Comparison of ENCODE assay signal across 8 cellular contexts in the genomic region with DNA sequence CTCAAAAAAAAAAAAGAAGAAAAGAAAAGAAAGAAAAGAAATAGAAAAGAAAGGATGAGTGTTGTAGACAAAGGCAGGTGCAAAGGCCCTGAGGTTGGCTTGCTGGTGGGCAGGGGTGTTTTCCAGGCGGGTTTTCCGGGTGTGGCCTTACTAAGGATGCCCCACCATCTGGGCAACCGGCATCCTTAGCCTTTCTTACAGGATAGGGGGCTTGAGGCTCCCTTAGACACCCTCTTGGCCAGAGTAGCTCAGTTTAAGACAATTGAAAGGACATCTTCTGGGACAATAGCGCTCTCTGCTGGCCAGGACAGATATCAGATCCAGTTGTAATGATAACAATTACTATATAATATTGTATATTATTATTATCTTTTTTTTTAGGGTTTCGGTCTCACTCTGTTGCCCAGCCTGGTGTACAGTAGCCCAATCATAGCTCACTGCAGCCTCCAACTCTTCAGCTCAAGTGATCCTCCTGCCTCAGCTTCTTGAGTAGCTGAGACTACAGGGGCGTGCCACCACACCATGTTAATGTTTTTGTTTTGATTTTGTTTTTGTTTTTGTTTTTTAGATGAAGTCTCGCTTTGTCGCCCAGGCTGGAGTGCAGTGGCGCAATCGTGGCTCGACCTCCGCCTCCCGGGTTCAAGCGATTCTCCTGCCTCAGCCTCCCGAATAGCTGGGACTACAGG. TPM values are rescaled to one million over a fixed set of nuclear protein-coding genes. Genes with fewer than 3 reads are reported as not detected.
DNase-seq lines count a peak whose midpoint lies in the region; ATAC-seq, FAIRE-seq and TF ChIP-seq lines count a peak whose summit lies in the region.

No MANE protein-coding gene starts in this region.

- DNase-seq in D721Med (ENCODE audit: insufficient read length, low spot score) (no peak), KBM-7 (peak; percentile 65), RWPE2 (ENCODE audit: low spot score) (no peak), left ventricle myocardium inferior (no peak), foreskin melanocyte (no peak)
- DNase-seq in activated effector memory CD4-positive, alpha-beta T cell treated with Interleukin-2 at 50 U/mL for 16 hours, result peak; percentile 38
- DNase-seq in stimulated activated CD4-positive, alpha-beta T cell treated with anti-CD3 and anti-CD28 coated beads, Interleukin-1b, Interleukin-23, amount 100 ng/mL, for 48 hours, result peak; percentile 69

- no peaks in the 10 kb centered on the region for H3K27me3 ChIP-seq in RWPE2 (ENCODE audit: insufficient read depth, poor library complexity, severe bottlenecking)
- no peaks in the 10 kb centered on the region for H3K27me3 ChIP-seq in left ventricle myocardium inferior (ENCODE audit: low read depth)

- intact Hi-C loops in left ventricle myocardium inferior (cut with micrococcal nuclease), result no loop called here

- ATAC-seq in RWPE2 (ENCODE audit: low read depth), result no peak
- ATAC-seq in HG02981 (IDR thresholded peaks at IDR 0.05; ENCODE audit: unreplicated experiment), result no peak

- H3K4me1 ChIP-seq in RWPE2 (ENCODE audit: insufficient read depth, poor library complexity, severe bottlenecking), result no peaks in the 10 kb centered on the region
- H3K4me1 ChIP-seq in left ventricle myocardium inferior, result peaks cover 33% of the 10 kb centered on the region

- H3K36me3 ChIP-seq in RWPE2 (ENCODE audit: low read depth) (peaks cover 9% of the 10 kb centered on the region), left ventricle myocardium inferior (peaks cover 5% of the 10 kb centered on the region)

- FAIRE-seq in D721Med (lab: Jason Lieb, UNC), result no peak

- H3K9me3 ChIP-seq in RWPE2 (ENCODE audit: severe bottlenecking), result no peaks in the 10 kb centered on the region
- H3K9me3 ChIP-seq in left ventricle myocardium inferior (replicated peaks), result no peaks in the 10 kb centered on the region

- H3K4me3 ChIP-seq in RWPE2 (ENCODE audit: severe bottlenecking), result no peak overlapping the region
- H3K4me3 ChIP-seq in left ventricle myocardium inferior, result no peak overlapping the region

- peak; percentile 52 for TF ChIP-seq CTCF in D721Med (IDR thresholded peaks at IDR 0.05; ENCODE audit: insufficient read depth, missing control alignments)
- TF ChIP-seq CTCF in RWPE2 (IDR thresholded peaks at IDR 0.05; ENCODE audit: poor library complexity, severe bottlenecking), result peak; percentile 76
- peak; percentile 65 for TF ChIP-seq CTCF in left ventricle myocardium inferior (IDR thresholded peaks at IDR 0.05; ENCODE audit: borderline replicate concordance)

- H3K27ac ChIP-seq in RWPE2 (ENCODE audit: poor library complexity, severe bottlenecking) (no peak overlapping the region), left ventricle myocardium inferior (replicated peaks) (no peak overlapping the region)

- in situ Hi-C loops in KBM-7 (cut with MboI; ENCODE audit: low pct_unique_long_range_greater_than_20kb, low sequenced_read_pairs), result no loop called here

RNA-seq across cellular contexts. Expression of gene QTRT1, which starts 1.4 kb away (rescaled TPM):
- 30.5 TPM for total RNA-seq in left ventricle myocardium inferior

RNA-seq across cellular contexts. Expression of gene DNM2, which starts 18.1 kb away (rescaled TPM):
- total RNA-seq in left ventricle myocardium inferior, result 156 TPM

RNA-seq across cellular contexts. Expression of gene ILF3, which starts 45.6 kb away (rescaled TPM):
- total RNA-seq in left ventricle myocardium inferior, result 106 TPM

Comparison
In these comparisons a context has a peak if more than half of its experiments do, and no peak if none do; other contexts are left out.
1. DNase-seq: peak in KBM-7 (single experiment), activated effector memory CD4-positive, alpha-beta T cell treated with Interleukin-2 at 50 U/mL for 16 hours (single experiment) and stimulated activated CD4-positive, alpha-beta T cell treated with anti-CD3 and anti-CD28 coated beads, Interleukin-1b, Interleukin-23, amount 100 ng/mL, for 48 hours (single experiment); none in D721Med (single experiment), RWPE2 (single experiment), left ventricle myocardium inferior (single experiment) and foreskin melanocyte (single experiment).
2. Peak in every context shown above with its lines, with median percentiles within 50 percentile points of each other: CTCF ChIP-seq.